ENCODE assay signal across 18 cellular contexts in genomic region chr20:48231253-48231652, GRCh38.
DNase-seq lines count a peak whose midpoint lies in the region; ATAC-seq and TF ChIP-seq lines count a peak whose summit lies in the region.
"Had no signal": no experiment of that assay in that cellular context is flagged by ENCODE, and none has a peak within 500 bp of the region (broad histone marks: within the 10 kb centered on the region; RNA-seq: fewer than 3 reads in every experiment).

No MANE protein-coding gene starts in this region.

- no peak overlapping the region for H3K27ac Mint-ChIP-seq in activated naive CD4-positive, alpha-beta T cell treated with anti-CD3 and anti-CD28 coated beads, Interleukin-2, amount 10 ng/mL, durations not matched to agents 7 days and 5 days
- peak overlapping the region; percentile 84 for H3K27ac Mint-ChIP-seq in neural crest cell (ENCODE audit: unreplicated experiment)
- H3K27ac Mint-ChIP-seq: B cell; CD4-positive, alpha-beta T cell; CD8-positive, alpha-beta memory T cell; GM23338; HFFc6 had no signal

- DNase-seq in activated naive CD4-positive, alpha-beta T cell treated with anti-CD3 and anti-CD28 coated beads, Interleukin-2, amount 10 ng/mL, durations not matched to agents 7 days and 5 days = peak; percentile 1
- DNase-seq in activated naive CD4-positive, alpha-beta T cell treated with Interleukin-2 at 50 U/mL for 16 hours = no peak
- DNase-seq in neural crest cell (ENCODE audit: low read depth, low spot score) = no peak
- DNase-seq in posterior vena cava (ENCODE audit: low spot score) = peak; percentile 29
- DNase-seq in NCI-H1417 treated with DMSO at 0.1 percent for 48 hours (lab: John Stamatoyannopoulos, UW) = no peak
- DNase-seq in LoVo (ENCODE audit: low spot score) = no peak
- DNase-seq in activated gamma-delta T cell (lab: John Stamatoyannopoulos, UW) = no peak
- DNase-seq: CD4-positive, alpha-beta T cell; CD8-positive, alpha-beta memory T cell; DMS 273 treated with DMSO at 0.1 percent for 48 hours; DMS79; EL; GDM1; HFFc6 had no signal

- CTCF ChIA-PET in activated naive CD4-positive, alpha-beta T cell treated with anti-CD3 and anti-CD28 coated beads, Interleukin-2, amount 10 ng/mL, durations not matched to agents 7 days and 5 days (lab: Charles Lee) = no interaction called here

- no peaks in the 10 kb centered on the region for H3K4me1 Mint-ChIP-seq in activated naive CD4-positive, alpha-beta T cell treated with anti-CD3 and anti-CD28 coated beads, Interleukin-2, amount 10 ng/mL, durations not matched to agents 7 days and 5 days
- no peaks in the 10 kb centered on the region for H3K4me1 Mint-ChIP-seq in neural crest cell
- H3K4me1 Mint-ChIP-seq: B cell; CD8-positive, alpha-beta memory T cell had no signal

- intact Hi-C loops in posterior vena cava (cut with DNase I) = no loop called here

- peaks cover 9% of the 10 kb centered on the region for H3K27me3 Mint-ChIP-seq in activated naive CD4-positive, alpha-beta T cell treated with anti-CD3 and anti-CD28 coated beads, Interleukin-2, amount 10 ng/mL, durations not matched to agents 7 days and 5 days
- H3K27me3 Mint-ChIP-seq in neural crest cell (ENCODE audit: low read depth) = no peaks in the 10 kb centered on the region
- H3K27me3 Mint-ChIP-seq: CD4-positive, alpha-beta T cell had no signal

- no peak for TF ChIP-seq CTCF in neural crest cell (conservative IDR thresholded peaks at IDR 0.05)

- no peak overlapping the region for H3K4me3 Mint-ChIP-seq in activated naive CD4-positive, alpha-beta T cell treated with anti-CD3 and anti-CD28 coated beads, Interleukin-2, amount 10 ng/mL, durations not matched to agents 7 days and 5 days
- no peak overlapping the region for H3K4me3 Mint-ChIP-seq in neural crest cell
- H3K4me3 Mint-ChIP-seq: B cell; CD4-positive, alpha-beta T cell; CD8-positive, alpha-beta memory T cell; GM23338; HFFc6 had no signal

- H3K36me3 Mint-ChIP-seq in activated naive CD4-positive, alpha-beta T cell treated with anti-CD3 and anti-CD28 coated beads, Interleukin-2, amount 10 ng/mL, durations not matched to agents 7 days and 5 days = no peaks in the 10 kb centered on the region
- H3K36me3 Mint-ChIP-seq in neural crest cell (ENCODE audit: low read depth) = no peaks in the 10 kb centered on the region
- H3K36me3 Mint-ChIP-seq: CD8-positive, alpha-beta memory T cell had no signal

- no peak for ATAC-seq in GM18909 (IDR thresholded peaks at IDR 0.05; ENCODE audit: poor library complexity, unreplicated experiment)
- ATAC-seq: GM12878, GM23338 had no signal

- H3K9me3 Mint-ChIP-seq in activated naive CD4-positive, alpha-beta T cell treated with anti-CD3 and anti-CD28 coated beads, Interleukin-2, amount 10 ng/mL, durations not matched to agents 7 days and 5 days = peaks cover 17% of the 10 kb centered on the region
- H3K9me3 Mint-ChIP-seq in neural crest cell = peaks cover 3% of the 10 kb centered on the region

Comparison
In these comparisons a context has a peak if more than half of its experiments do, and no peak if none do; other contexts are left out.
1. DNase-seq: peak in activated naive CD4-positive, alpha-beta T cell treated with anti-CD3 and anti-CD28 coated beads, Interleukin-2, amount 10 ng/mL, durations not matched to agents 7 days and 5 days (single experiment) and posterior vena cava (single experiment); none in activated naive CD4-positive, alpha-beta T cell treated with Interleukin-2 at 50 U/mL for 16 hours (single experiment), neural crest cell (single experiment), NCI-H1417 treated with DMSO at 0.1 percent for 48 hours (single experiment), LoVo (single experiment) and activated gamma-delta T cell (single experiment).